1 cellular context compared by ENCODE assay signal in genomic region chrX:17535229-17535628, GRCh38.
TF ChIP-seq lines count a peak whose summit lies in the region.

No MANE protein-coding gene starts in this region.

TF ChIP-seq in HepG2, 621 proteins besides CTCF, POLR2A, EP300 and RAD21 (continued from another document):
- TF ChIP-seq ZNF740 (CRISPR knock-in tag; IDR thresholded peaks at IDR 0.05), result peak; percentile 71; the same call in 1 of the 2 replicates
